8 cellular contexts compared by ENCODE assay signal in the genomic region with DNA sequence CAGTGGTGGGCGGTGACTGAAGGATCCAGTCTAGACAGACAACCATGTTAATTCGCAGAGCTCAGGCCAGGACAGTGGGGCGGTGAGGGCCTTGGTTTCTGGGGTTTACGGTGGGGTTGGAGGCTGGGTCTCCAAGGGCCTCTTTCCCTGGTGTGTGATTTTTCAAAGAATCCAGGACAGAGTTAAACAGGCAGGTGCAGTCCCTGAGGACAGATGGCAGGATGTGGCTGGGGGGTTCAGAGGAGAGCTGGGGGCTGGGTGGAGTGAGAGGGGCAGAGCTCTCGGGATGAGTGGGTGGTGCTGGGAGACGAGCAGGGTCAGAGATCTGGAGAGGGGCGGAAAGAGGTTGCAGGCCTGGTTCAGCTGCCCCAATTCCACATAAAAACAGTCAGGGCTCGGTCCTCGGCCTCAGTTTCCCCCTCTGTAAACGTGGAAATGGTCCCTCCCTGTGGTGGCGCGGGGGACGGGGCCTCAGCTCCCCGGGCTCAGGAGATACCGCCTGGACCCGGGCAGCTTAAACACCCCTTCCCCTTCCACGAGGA.
A peak's percentile ranks its signal among the peaks of the same experiment; 100 is the strongest.
DNase-seq lines count a peak whose midpoint lies in the region; ATAC-seq and TF ChIP-seq lines count a peak whose summit lies in the region.

No MANE protein-coding gene starts in this region.

- no peaks in the 10 kb centered on the region for H3K36me3 ChIP-seq in CD8-positive, alpha-beta T cell (ENCODE audit: insufficient read depth, low read length)
- H3K36me3 ChIP-seq in colonic mucosa: no peaks in the 10 kb centered on the region

- H3K4me3 Mint-ChIP-seq in CD8-positive, alpha-beta T cell: peak overlapping the region; percentile 59
- H3K4me3 Mint-ChIP-seq in nephron: peak overlapping the region; percentile 81 to 85 (median 83)

- H3K4me1 ChIP-seq in CD8-positive, alpha-beta T cell (ENCODE audit: insufficient read depth, low read length): peaks cover 6% of the 10 kb centered on the region
- peaks cover 5% of the 10 kb centered on the region for H3K4me1 ChIP-seq in colonic mucosa

- no peak overlapping the region for H3K27ac Mint-ChIP-seq in CD8-positive, alpha-beta T cell
- H3K27ac Mint-ChIP-seq in nephron: peak overlapping the region; percentile 73 to 78 (median 78)

- POLR2A ChIA-PET in CD8-positive, alpha-beta T cell (lab: Charles Lee): no interaction called here

- H3K27ac ChIP-seq in CD8-positive, alpha-beta T cell (ENCODE audit: low read depth, low read length): no peak overlapping the region
- H3K27ac ChIP-seq in colonic mucosa: no peak overlapping the region

- peaks cover 8% of the 10 kb centered on the region for H3K27me3 ChIP-seq in CD8-positive, alpha-beta T cell (ENCODE audit: insufficient read depth, low read length)
- H3K27me3 ChIP-seq in colonic mucosa: no peaks in the 10 kb centered on the region

- peak overlapping the region in 1 of 2 donors; percentile 30 for H3K9ac ChIP-seq in colonic mucosa (ENCODE audit: low read depth in 2 of 2, low read length in 2 of 2)

- no peak for ATAC-seq in CD8-positive, alpha-beta T cell
- ATAC-seq in HG03442 (IDR thresholded peaks at IDR 0.05; ENCODE audit: unreplicated experiment) (peak; percentile 3), HG02763 (IDR thresholded peaks at IDR 0.05; ENCODE audit: unreplicated experiment) (no peak), HG02623 (IDR thresholded peaks at IDR 0.05; ENCODE audit: unreplicated experiment) (no peak)

- DNase-seq in CD8-positive, alpha-beta T cell: no peak
- DNase-seq in colonic mucosa (no peak), NCI-H1092 treated with DMSO at 0.1 percent for 48 hours (lab: John Stamatoyannopoulos, UW) (no peak), nucleus accumbens (lab: John Stamatoyannopoulos, UW) (no peak)

- no peaks in the 10 kb centered on the region for H3K9me3 Mint-ChIP-seq in CD8-positive, alpha-beta T cell
- H3K9me3 Mint-ChIP-seq in nephron: no peaks in the 10 kb centered on the region

- intact Hi-C loops in CD8-positive, alpha-beta T cell (cut with DNase I, micrococcal nuclease): loop anchor here in 1 of 2 experiments (5.0 kb wide), 2 partner anchors 990 to 1150 kb away; no protein-coding TSS in a partner anchor
- intact Hi-C loops in colonic mucosa (cut with DNase I): loop anchor here (10.0 kb wide), 2 partner anchors 227 to 987 kb away; no protein-coding TSS in a partner anchor

- H3K4me1 Mint-ChIP-seq in CD8-positive, alpha-beta T cell (ENCODE audit: low read depth): peaks cover 10% of the 10 kb centered on the region
- peaks cover 21% of the 10 kb centered on the region for H3K4me1 Mint-ChIP-seq in nephron

- H3K36me3 Mint-ChIP-seq in CD8-positive, alpha-beta T cell: no peaks in the 10 kb centered on the region
- no peaks in the 10 kb centered on the region for H3K36me3 Mint-ChIP-seq in nephron (ENCODE audit: low read depth)

- H3K9me3 ChIP-seq in CD8-positive, alpha-beta T cell (ENCODE audit: low read length): no peaks in the 10 kb centered on the region
- H3K9me3 ChIP-seq in colonic mucosa: no peaks in the 10 kb centered on the region

- no peak for TF ChIP-seq CTCF in CD8-positive, alpha-beta T cell (IDR thresholded peaks at IDR 0.05)
- TF ChIP-seq CTCF in colonic mucosa (IDR thresholded peaks at IDR 0.05) (no peak), nephron (IDR thresholded peaks at IDR 0.05; ENCODE audit: unreplicated experiment in 3 of 3) (no peak)

- peaks cover 27% of the 10 kb centered on the region for H3K27me3 Mint-ChIP-seq in CD8-positive, alpha-beta T cell (ENCODE audit: low read depth)
- H3K27me3 Mint-ChIP-seq in nephron (ENCODE audit: low read depth): peaks cover 10% of the 10 kb centered on the region

- no peak overlapping the region for H3K4me3 ChIP-seq in CD8-positive, alpha-beta T cell (ENCODE audit: low read depth, low read length)
- H3K4me3 ChIP-seq in colonic mucosa: peak overlapping the region; percentile 68

- CTCF ChIA-PET in CD8-positive, alpha-beta T cell (lab: Charles Lee): interaction anchor here (0.7 to 3.1 kb wide), 21 partner anchors 9 to 1084 kb away, joined by 3 to 19 read pairs (median 3); no protein-coding TSS in a partner anchor
